ENCODE assay signal across 8 cellular contexts in the genomic region with DNA sequence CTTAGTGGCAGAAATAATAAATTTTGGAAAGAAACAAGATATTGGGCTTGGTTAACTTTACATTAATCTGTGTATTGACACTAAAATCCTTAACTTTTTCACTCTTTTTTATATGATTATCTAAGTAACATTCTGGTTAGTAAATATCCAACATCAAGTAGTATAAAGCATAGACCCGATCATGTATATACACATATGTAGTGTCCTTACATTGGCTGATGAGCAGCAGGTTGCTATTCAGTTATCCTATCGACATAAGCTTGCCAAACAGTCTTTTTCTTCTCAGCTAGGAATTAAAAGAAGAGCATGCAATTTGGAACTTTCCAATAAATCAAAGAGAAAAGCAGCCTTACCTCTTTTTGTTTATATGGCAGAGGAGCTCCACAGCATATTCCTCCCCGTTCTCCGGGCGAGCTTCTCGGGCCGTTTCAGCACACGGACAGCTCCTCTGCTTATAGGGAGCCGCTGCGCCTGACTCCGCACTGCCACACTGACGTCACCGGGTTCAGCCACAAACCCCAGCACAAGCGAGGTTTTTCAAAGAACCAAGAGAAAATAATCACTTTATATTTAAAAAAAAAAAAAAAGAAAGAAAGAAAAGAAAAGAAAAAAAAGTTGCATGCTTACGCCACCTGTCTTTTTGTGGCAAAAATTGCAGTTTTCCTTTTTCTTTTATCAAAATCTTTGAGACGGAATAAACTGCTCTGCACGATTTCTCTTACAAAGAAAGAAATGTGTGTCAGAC. TPM values are rescaled to one million over a fixed set of nuclear protein-coding genes. Genes with fewer than 3 reads are reported as not detected.
DNase-seq lines count a peak whose midpoint lies in the region; ATAC-seq, FAIRE-seq and TF ChIP-seq lines count a peak whose summit lies in the region.

A gene with protein sequence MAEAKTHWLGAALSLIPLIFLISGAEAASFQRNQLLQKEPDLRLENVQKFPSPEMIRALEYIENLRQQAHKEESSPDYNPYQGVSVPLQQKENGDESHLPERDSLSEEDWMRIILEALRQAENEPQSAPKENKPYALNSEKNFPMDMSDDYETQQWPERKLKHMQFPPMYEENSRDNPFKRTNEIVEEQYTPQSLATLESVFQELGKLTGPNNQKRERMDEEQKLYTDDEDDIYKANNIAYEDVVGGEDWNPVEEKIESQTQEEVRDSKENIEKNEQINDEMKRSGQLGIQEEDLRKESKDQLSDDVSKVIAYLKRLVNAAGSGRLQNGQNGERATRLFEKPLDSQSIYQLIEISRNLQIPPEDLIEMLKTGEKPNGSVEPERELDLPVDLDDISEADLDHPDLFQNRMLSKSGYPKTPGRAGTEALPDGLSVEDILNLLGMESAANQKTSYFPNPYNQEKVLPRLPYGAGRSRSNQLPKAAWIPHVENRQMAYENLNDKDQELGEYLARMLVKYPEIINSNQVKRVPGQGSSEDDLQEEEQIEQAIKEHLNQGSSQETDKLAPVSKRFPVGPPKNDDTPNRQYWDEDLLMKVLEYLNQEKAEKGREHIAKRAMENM (minus strand): TSS at position 430 of the 745 bp plus-strand sequence. CDS start 3,079 bp downstream, outside the sequence.

- peak; percentile 82 for DNase-seq in DMS153 treated with DMSO at 0.1 percent for 48 hours (lab: John Stamatoyannopoulos, UW; ENCODE audit: unreplicated experiment)
- peak; percentile 60 for DNase-seq in KBM-7
- DNase-seq in PC-9 = peak; percentile 75 to 81
- peak; percentile 92 for DNase-seq in brain microvascular endothelial cell
- peak; percentile 85 for DNase-seq in iPS-NIHi7 (ENCODE audit: extremely low spot score)
- peak; percentile 48 for DNase-seq in small intestine
- DNase-seq in activated gamma-delta T cell (lab: John Stamatoyannopoulos, UW) = no peak

- H3K9me2 ChIP-seq in PC-9 (ENCODE audit: insufficient read depth) = no peaks in the 10 kb centered on the region; the same call in 1 of the 2 replicates

- peak within 1 kb of the TSS; percentile 14; the same call in 1 of the 2 replicates for H2AFZ ChIP-seq in PC-9

- CTCF ChIA-PET in PC-9 (lab: Charles Lee) = interaction anchor here (0.7 to 1.0 kb wide), 4 partner anchors 73 to 355 kb away, joined by 3 to 8 read pairs (median 6); no protein-coding TSS in a partner anchor

- H3K36me3 ChIP-seq in PC-9 (ENCODE audit: low read depth) (no peaks in the 10 kb centered on the region), brain microvascular endothelial cell (replicated peaks) (no peaks in the 10 kb centered on the region), small intestine (ENCODE audit: control insufficient read depth in 2 of 2, insufficient read depth in 2 of 2, low read length in 2 of 2) (no peaks in the 10 kb centered on the region)

- peak; percentile 96 for ATAC-seq in GM21515 (IDR thresholded peaks at IDR 0.05; ENCODE audit: unreplicated experiment)

- in situ Hi-C loops in KBM-7 (cut with MboI; ENCODE audit: low pct_unique_long_range_greater_than_20kb, low sequenced_read_pairs) (no loop called here), brain microvascular endothelial cell (cut with HindIII; ENCODE audit: low pct_ligation_motif_present, low sequenced_read_pairs) (loop anchor here (25.0 kb wide), 1 partner anchor 140 kb away; no protein-coding TSS in a partner anchor)

- WGBS in small intestine, 3 donors = 10 to 11% (median 10%) methylated on average over 17 of the region's 17 CpGs

- FAIRE-seq in small intestine (lab: Jason Lieb, UNC) = no peak

- H3K4me3 ChIP-seq in PC-9 (peak within 1 kb of the TSS; percentile 29; the same call in 1 of the 2 replicates), brain microvascular endothelial cell (ENCODE audit: low read depth, low read length) (peak within 1 kb of the TSS; percentile 22), small intestine (ENCODE audit: low read depth in 1 of 2, low read length in 2 of 2) (no peak within 1 kb of the TSS)

- no TSS peak for BruUV-seq in PC-9 (replicated peaks; lab: Mats Ljungman, UMichigan)

- H3K27ac ChIP-seq in PC-9 (no peak within 1 kb of the TSS), brain microvascular endothelial cell (peak within 1 kb of the TSS; percentile 69), small intestine (ENCODE audit: low read depth in 1 of 2, low read length in 1 of 2) (no peak within 1 kb of the TSS)

- peak; percentile 81 for TF ChIP-seq CTCF in PC-9 (conservative IDR thresholded peaks at IDR 0.05)
- TF ChIP-seq CTCF in brain microvascular endothelial cell (IDR thresholded peaks at IDR 0.05; ENCODE audit: low read depth, low read length, missing control alignments) = peak; percentile 49

- intact Hi-C loops in PC-9 (cut with micrococcal nuclease; ENCODE audit: unreplicated experiment) = loop anchor here (1.0 to 2.0 kb wide), 3 partner anchors 143 to 629 kb away; no protein-coding TSS in a partner anchor

- no peaks in the 10 kb centered on the region for H3K79me2 ChIP-seq in PC-9 (ENCODE audit: low read depth)

- no peaks in the 10 kb centered on the region for H3K9me3 ChIP-seq in PC-9 (ENCODE audit: insufficient read depth, low read depth)
- H3K9me3 ChIP-seq in small intestine (ENCODE audit: control insufficient read depth, low read depth) = no peaks in the 10 kb centered on the region

- H3K27me3 ChIP-seq in PC-9 (ENCODE audit: insufficient read depth, low read depth) (no peaks in the 10 kb centered on the region), brain microvascular endothelial cell (replicated peaks) (no peaks in the 10 kb centered on the region), small intestine (ENCODE audit: control insufficient read depth in 2 of 2, insufficient read depth in 2 of 2, low read length in 2 of 2) (no peaks in the 10 kb centered on the region)

- H3K4me1 ChIP-seq in PC-9 (replicated peaks; ENCODE audit: insufficient read depth) (peaks cover 19% of the 10 kb centered on the region), small intestine (ENCODE audit: control insufficient read depth in 2 of 2, insufficient read depth in 1 of 2, low read depth in 1 of 2, low read length in 1 of 2) (no peaks in the 10 kb centered on the region)

- POLR2A ChIA-PET in PC-9 (lab: Charles Lee; ENCODE audit: unreplicated experiment) = interaction anchor here (0.5 to 0.8 kb wide), 3 partner anchors 55 to 111 kb away, joined by 3 to 20 read pairs (median 18); no protein-coding TSS in a partner anchor

- H3F3A ChIP-seq in PC-9 (ENCODE audit: insufficient read depth, low read depth) = peaks cover 6% of the 10 kb centered on the region; the same call in 1 of the 2 replicates

- peak within 1 kb of the TSS; percentile 65 for H3K4me2 ChIP-seq in PC-9

- H4K20me1 ChIP-seq in PC-9 (ENCODE audit: insufficient read depth) = no peaks in the 10 kb centered on the region

RNA-seq across cellular contexts. Expression of the gene that starts here (rescaled TPM):
- 0.48 and 0.81 TPM in 2 replicates for total RNA-seq in PC-9 (2021)
- polyA plus RNA-seq in small intestine = 10 to 100 TPM in 1 of 3 donors, 1 to 10 TPM in 2; 1.4 to 40.2 (median 4.0) TPM

Comparison
In these comparisons a context has a peak if more than half of its experiments do, and no peak if none do; other contexts are left out.
1. Peak in DNase-seq, H3K4me3 ChIP-seq and H3K4me2 ChIP-seq in PC-9; RNA of the gene not detected or under 1 TPM.